In genomic region chr15:79015416-79015815, GRCh38 we compare ENCODE assay signal across 27 cellular contexts.
A peak's percentile ranks its signal among the peaks of the same experiment; 100 is the strongest.
DNase-seq lines count a peak whose midpoint lies in the region; ATAC-seq, FAIRE-seq and TF ChIP-seq lines count a peak whose summit lies in the region.
"Had no signal": no experiment of that assay in that cellular context is flagged by ENCODE, and none has a peak within 500 bp of the region (broad histone marks: within the 10 kb centered on the region; RNA-seq: fewer than 3 reads in every experiment).

No MANE protein-coding gene starts in this region.

- H3K27me3 Mint-ChIP-seq in stimulated activated memory B cell treated with anti-CD40 and anti-IgM and Interleukin-4, amounts not matched to agents 10 μg/mL and 1 μg/mL and 100 μg/mL, for 72 hours, result no peaks in the 10 kb centered on the region
- H3K27me3 Mint-ChIP-seq: effector memory CD8-positive, alpha-beta T cell; stimulated activated naive CD8-positive, alpha-beta T cell treated with anti-CD3 and anti-CD28 coated beads, Interleukin-15, Interleukin-2, amounts not matched to agents 100 ng/mL and 50 ng/mL, for 24 hours had no signal

- H3K4me1 ChIP-seq in RWPE2 (ENCODE audit: insufficient read depth, poor library complexity, severe bottlenecking) (no peaks in the 10 kb centered on the region), tibial artery (no peaks in the 10 kb centered on the region)
- H3K4me1 ChIP-seq: left ventricle myocardium inferior, vagina had no signal

- intact Hi-C loops in tibial artery (cut with DNase I; ENCODE audit: low total_unique reads), result no loop called here

- TF ChIP-seq CTCF in RWPE2 (IDR thresholded peaks at IDR 0.05; ENCODE audit: poor library complexity, severe bottlenecking) (no peak), brain microvascular endothelial cell (IDR thresholded peaks at IDR 0.05; ENCODE audit: low read depth, low read length, missing control alignments) (no peak), tibial artery (IDR thresholded peaks at IDR 0.05) (no peak)

- FAIRE-seq in GM18507 (lab: Jason Lieb, UNC), result peak; percentile 90
- FAIRE-seq: islet of Langerhans had no signal

- H3K27ac ChIP-seq in RWPE2 (ENCODE audit: poor library complexity, severe bottlenecking) (no peak overlapping the region), brain microvascular endothelial cell (no peak overlapping the region), tibial artery (no peak overlapping the region)
- H3K27ac ChIP-seq: GM23248, left ventricle myocardium inferior, SK-N-MC, thoracic aorta, vagina had no signal

- H3K27me3 ChIP-seq in RWPE2 (ENCODE audit: insufficient read depth, poor library complexity, severe bottlenecking) (no peaks in the 10 kb centered on the region), brain microvascular endothelial cell (replicated peaks) (no peaks in the 10 kb centered on the region), tibial artery (peaks cover 0 to 8% of the 10 kb centered on the region in 2 donors)
- H3K27me3 ChIP-seq: vagina had no signal

- H3K27ac Mint-ChIP-seq in stimulated activated memory B cell treated with anti-CD40 and anti-IgM and Interleukin-4, amounts not matched to agents 10 μg/mL and 1 μg/mL and 100 μg/mL, for 72 hours, result peak overlapping the region; percentile 55
- H3K27ac Mint-ChIP-seq: activated CD4-positive, alpha-beta memory T cell treated with anti-CD3 and anti-CD28 coated beads for 36 hours; effector memory CD8-positive, alpha-beta T cell; mesothelial cell of epicardium; stimulated activated naive CD8-positive, alpha-beta T cell treated with anti-CD3 and anti-CD28 coated beads, Interleukin-15, Interleukin-2, amounts not matched to agents 100 ng/mL and 50 ng/mL, for 24 hours had no signal

- DNase-seq in GM18507 (ENCODE audit: extremely low spot score, insufficient read length, low read depth) (no peak), RWPE2 (ENCODE audit: low spot score) (peak; percentile 24), brain microvascular endothelial cell (no peak), tibial artery (no peak)
- DNase-seq in activated CD4-positive, alpha-beta T cell treated with anti-CD3 and anti-CD28 coated beads for 4 hours, result no peak
- DNase-seq: activated CD4-positive, alpha-beta memory T cell treated with anti-CD3 and anti-CD28 coated beads for 36 hours; activated CD4-positive, CD25-positive, alpha-beta regulatory T cell treated with anti-CD3 and anti-CD28 coated beads, Interleukin-2, amount 50 U/mL, for 72 hours; activated naive CD4-positive, alpha-beta T cell treated with Interleukin-2 at 50 U/mL for 16 hours; central memory CD4-positive, alpha-beta T cell; effector memory CD8-positive, alpha-beta T cell; erythroblast; GM23248; left ventricle myocardium inferior; MM.1S; NCI-H1417; NCI-H2029; NCI-H510A treated with DMSO at 0.1 percent for 48 hours; stimulated activated CD4-positive, alpha-beta T cell treated with anti-CD3 and anti-CD28 coated beads, Interleukin-1b, Interleukin-23, amount 100 ng/mL, for 48 hours had no signal

- no peaks in the 10 kb centered on the region for H3K36me3 Mint-ChIP-seq in stimulated activated memory B cell treated with anti-CD40 and anti-IgM and Interleukin-4, amounts not matched to agents 10 μg/mL and 1 μg/mL and 100 μg/mL, for 72 hours
- H3K36me3 Mint-ChIP-seq: activated CD4-positive, alpha-beta memory T cell treated with anti-CD3 and anti-CD28 coated beads for 36 hours; mesothelial cell of epicardium had no signal

- H3K36me3 ChIP-seq in RWPE2 (ENCODE audit: low read depth), result no peaks in the 10 kb centered on the region
- H3K36me3 ChIP-seq in brain microvascular endothelial cell (replicated peaks), result no peaks in the 10 kb centered on the region
- no peaks in the 10 kb centered on the region for H3K36me3 ChIP-seq in tibial artery
- H3K36me3 ChIP-seq: left ventricle myocardium inferior, thoracic aorta, vagina had no signal

- H3K9me3 ChIP-seq in RWPE2 (ENCODE audit: severe bottlenecking) (no peaks in the 10 kb centered on the region), tibial artery (no peaks in the 10 kb centered on the region)
- H3K9me3 ChIP-seq: left ventricle myocardium inferior, thoracic aorta, vagina had no signal

- H3K4me3 ChIP-seq in RWPE2 (ENCODE audit: severe bottlenecking), result no peak overlapping the region
- H3K4me3 ChIP-seq in brain microvascular endothelial cell (ENCODE audit: low read depth, low read length), result no peak overlapping the region
- no peak overlapping the region for H3K4me3 ChIP-seq in tibial artery
- H3K4me3 ChIP-seq: GM23248, left ventricle myocardium inferior, SK-N-MC, smooth muscle cell, thoracic aorta, vagina had no signal

- in situ Hi-C loops in brain microvascular endothelial cell (cut with HindIII; ENCODE audit: low pct_ligation_motif_present, low sequenced_read_pairs), result no loop called here

- peak; percentile 63 for ATAC-seq in GM19438 (IDR thresholded peaks at IDR 0.05; ENCODE audit: low read depth, unreplicated experiment)
- ATAC-seq in RWPE2 (ENCODE audit: low read depth), result no peak
- peak; percentile 52 for ATAC-seq in stimulated activated memory B cell treated with anti-CD40 and anti-IgM and Interleukin-4, amounts not matched to agents 10 μg/mL and 1 μg/mL and 100 μg/mL, for 72 hours
- ATAC-seq: effector memory CD8-positive, alpha-beta T cell had no signal

- peaks cover 53% of the 10 kb centered on the region for H3K4me1 Mint-ChIP-seq in stimulated activated memory B cell treated with anti-CD40 and anti-IgM and Interleukin-4, amounts not matched to agents 10 μg/mL and 1 μg/mL and 100 μg/mL, for 72 hours
- H3K4me1 Mint-ChIP-seq: mesothelial cell of epicardium had no signal

- H3K9me3 Mint-ChIP-seq in stimulated activated memory B cell treated with anti-CD40 and anti-IgM and Interleukin-4, amounts not matched to agents 10 μg/mL and 1 μg/mL and 100 μg/mL, for 72 hours, result no peaks in the 10 kb centered on the region
- H3K9me3 Mint-ChIP-seq: activated CD4-positive, alpha-beta memory T cell treated with anti-CD3 and anti-CD28 coated beads for 36 hours; effector memory CD8-positive, alpha-beta T cell; mesothelial cell of epicardium; stimulated activated naive CD8-positive, alpha-beta T cell treated with anti-CD3 and anti-CD28 coated beads, Interleukin-15, Interleukin-2, amounts not matched to agents 100 ng/mL and 50 ng/mL, for 24 hours had no signal

- peak overlapping the region; percentile 49 for H3K4me3 Mint-ChIP-seq in stimulated activated memory B cell treated with anti-CD40 and anti-IgM and Interleukin-4, amounts not matched to agents 10 μg/mL and 1 μg/mL and 100 μg/mL, for 72 hours
- H3K4me3 Mint-ChIP-seq: activated CD4-positive, alpha-beta memory T cell treated with anti-CD3 and anti-CD28 coated beads for 36 hours; effector memory CD8-positive, alpha-beta T cell; mesothelial cell of epicardium; stimulated activated naive CD8-positive, alpha-beta T cell treated with anti-CD3 and anti-CD28 coated beads, Interleukin-15, Interleukin-2, amounts not matched to agents 100 ng/mL and 50 ng/mL, for 24 hours had no signal
